8 cellular contexts compared by ENCODE assay signal in the genomic region with DNA sequence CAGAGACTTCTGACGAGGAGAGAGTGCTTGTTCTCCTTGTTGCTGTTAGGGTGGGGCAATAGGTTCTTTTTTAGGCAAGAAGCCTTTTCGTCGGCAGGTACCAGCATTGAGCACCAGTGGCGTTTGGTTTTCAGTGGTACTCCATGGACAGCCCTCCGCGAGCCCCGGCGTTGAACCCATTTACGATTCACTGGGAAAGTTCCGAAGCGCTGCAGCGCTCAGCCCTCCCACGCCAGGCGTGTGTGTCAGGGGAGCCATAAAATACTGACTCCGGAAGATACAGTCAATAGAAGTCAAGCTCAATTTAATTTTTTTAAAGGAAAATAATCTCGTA. TPM values are rescaled to one million over a fixed set of nuclear protein-coding genes. Genes with fewer than 3 reads are reported as not detected.
DNase-seq lines count a peak whose midpoint lies in the region; ATAC-seq, FAIRE-seq and TF ChIP-seq lines count a peak whose summit lies in the region.

No MANE protein-coding gene starts in this region.

- TF ChIP-seq CTCF in LNCaP clone FGC (IDR thresholded peaks at IDR 0.05; ENCODE audit: control insufficient read depth, extremely low read depth, insufficient read depth), result no peak
- TF ChIP-seq CTCF in adrenal gland (IDR thresholded peaks at IDR 0.05), result peak in 2 of 6 experiments; percentile 13 to 20
- no peak for TF ChIP-seq CTCF in kidney (IDR thresholded peaks at IDR 0.05; ENCODE audit: borderline replicate concordance, extremely low read depth, insufficient read depth)

- H3K4me3 ChIP-seq in LNCaP clone FGC (ENCODE audit: low read depth, low read length) (peak overlapping the region; percentile 90), adrenal gland (peak overlapping the region in 3 of 4 donors; percentile 23 to 73 (median 28)), kidney (ENCODE audit: low read length in 2 of 2) (peak overlapping the region; percentile 73 to 90)

- no peak for ATAC-seq in GM18520 (IDR thresholded peaks at IDR 0.05; ENCODE audit: unreplicated experiment)

- peak overlapping the region in 1 of 2 donors; percentile 67 for H3K9ac ChIP-seq in kidney (ENCODE audit: low read length in 2 of 2)

- TF ChIP-seq POLR2A in adrenal gland (IDR thresholded peaks at IDR 0.05), result no peak

- H3K9me3 ChIP-seq in adrenal gland (replicated peaks in 1 of 3), result no peaks in the 10 kb centered on the region
- H3K9me3 ChIP-seq in kidney (ENCODE audit: control insufficient read depth in 1 of 2, low read length in 2 of 2), result no peaks in the 10 kb centered on the region

- DNase-seq in COLO668 (lab: John Stamatoyannopoulos, UW; ENCODE audit: unreplicated experiment) (peak; percentile 79), LNCaP clone FGC (ENCODE audit: low read depth) (no peak), adrenal gland (no peak), kidney (peak; percentile 91), NOMO-1 (lab: John Stamatoyannopoulos, UW; ENCODE audit: unreplicated experiment in 2 of 2) (no peak), NCI-H2196 treated with DMSO at 0.1 percent for 48 hours (lab: John Stamatoyannopoulos, UW; ENCODE audit: unreplicated experiment) (no peak)
- peak in 2 of 3 experiments; percentile 25 to 31 for DNase-seq in stimulated activated CD4-positive, alpha-beta T cell treated with anti-CD3 and anti-CD28 coated beads, TNF-alpha, amount 100 ng/mL, for 4 hours (ENCODE audit: low read depth in 3 of 3)

- H3K27ac ChIP-seq in adrenal gland (peak overlapping the region; percentile 69 to 97 (median 92)), kidney (ENCODE audit: low read depth in 2 of 2, low read length in 2 of 2) (peak overlapping the region; percentile 60 to 95)

- peaks cover 21 to 38% of the 10 kb centered on the region in 2 donors for H3K4me1 ChIP-seq in adrenal gland (replicated peaks in 1 of 2)
- H3K4me1 ChIP-seq in kidney (ENCODE audit: control insufficient read depth in 1 of 2, insufficient read depth in 1 of 2, low read depth in 1 of 2, low read length in 2 of 2), result peaks cover 0 to 7% of the 10 kb centered on the region in 2 donors

- 0% methylated on average over 15 to 16 of the region's 16 CpGs for WGBS in adrenal gland, 4 donors

- intact Hi-C loops in adrenal gland (cut with DNase I) (loop anchor here in 1 of 2 donors (5.0 kb wide), 1 partner anchor 40 kb away; no protein-coding TSS in a partner anchor), kidney (cut with DNase I) (no loop called here)

- H3K36me3 ChIP-seq in adrenal gland (replicated peaks in 1 of 2) (no peaks in the 10 kb centered on the region), kidney (ENCODE audit: control insufficient read depth in 1 of 2, insufficient read depth in 2 of 2, low read length in 2 of 2) (no peaks in the 10 kb centered on the region)

- FAIRE-seq in kidney (lab: Jason Lieb, UNC), result no peak

- no peaks in the 10 kb centered on the region for H3K27me3 ChIP-seq in adrenal gland

RNA-seq across cellular contexts. Expression of a gene that starts 0.5 kb away (rescaled TPM):
- total RNA-seq in adrenal gland, result 10 to 100 TPM; 12.8 to 55.5 (median 30.6) TPM
- polyA plus RNA-seq in adrenal gland, result 10 to 100 TPM in 2 of 3 donors, 1 to 10 TPM in 1; 6.8 to 32.6 (median 15.9) TPM
- 56.5 TPM for total RNA-seq in kidney
- 10.5 TPM for polyA plus RNA-seq in kidney (ENCODE audit: insufficient read depth, low read depth, low replicate concordance)

Comparison
In these comparisons a context has a peak if more than half of its experiments do, and no peak if none do; other contexts are left out.
1. DNase-seq: peak in COLO668 (single experiment), kidney (single experiment) and stimulated activated CD4-positive, alpha-beta T cell treated with anti-CD3 and anti-CD28 coated beads, TNF-alpha, amount 100 ng/mL, for 4 hours (2 of 3); none in LNCaP clone FGC (single experiment), adrenal gland (0 of 7), NOMO-1 (0 of 2) and NCI-H2196 treated with DMSO at 0.1 percent for 48 hours (single experiment).
2. H3K4me3 ChIP-seq: peak in every context shown above with its lines; median percentile 90 in LNCaP clone FGC; 82 in kidney; 28 in adrenal gland.